In the genomic region with DNA sequence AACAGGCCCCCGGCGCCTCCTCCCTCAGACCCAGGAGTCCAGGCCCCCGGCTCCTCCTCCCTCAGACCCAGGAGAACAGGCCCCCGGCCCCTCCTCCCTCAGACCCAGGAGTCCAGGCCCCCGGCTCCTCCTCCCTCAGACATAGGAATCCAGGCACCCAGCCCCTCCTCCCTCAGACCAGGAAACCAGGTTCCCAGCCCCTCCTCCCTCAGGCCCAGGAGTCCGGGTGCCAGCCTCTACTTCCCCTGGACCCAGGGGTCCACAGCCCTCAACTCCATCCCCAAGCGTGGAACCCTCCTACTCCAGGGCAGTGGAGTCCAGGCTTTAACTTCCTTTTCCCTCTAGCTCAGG, we compare ENCODE assay signal across 10 cellular contexts. TPM values are rescaled to one million over a fixed set of nuclear protein-coding genes. Genes with fewer than 3 reads are reported as not detected.
DNase-seq lines count a peak whose midpoint lies in the region; ATAC-seq, FAIRE-seq and TF ChIP-seq lines count a peak whose summit lies in the region.
"Had no signal": no experiment of that assay in that cellular context is flagged by ENCODE, and none has a peak within 500 bp of the region (broad histone marks: within the 10 kb centered on the region; RNA-seq: fewer than 3 reads in every experiment).

No MANE protein-coding gene starts in this region.

- FAIRE-seq in H1 (lab: Jason Lieb, UNC), result no peak

- H2BK15ac ChIP-seq in H1 (ENCODE audit: low read length) (no peak overlapping the region), mesenchymal stem cell (ENCODE audit: low read depth, poor library complexity, severe bottlenecking) (no peak overlapping the region)

- H3K4me1 ChIP-seq in H1 (replicated peaks in 1 of 4; ENCODE audit: control insufficient read depth in 3 of 4, insufficient read depth in 4 of 4, low read length in 3 of 4) (peaks cover 0 to 10% (median 4%) of the 10 kb centered on the region in 4 experiments; a peak in 6 of 7 replicates), mesenchymal stem cell (ENCODE audit: control insufficient read depth, insufficient read depth, low read depth, low read length) (peaks cover 16% of the 10 kb centered on the region), upper lobe of right lung (peaks cover 4% of the 10 kb centered on the region)

- peaks cover 0 to 3% (median 0%) of the 10 kb centered on the region in 4 experiments; a peak in 2 of 8 replicates for H3K36me3 ChIP-seq in H1 (ENCODE audit: control insufficient read depth in 2 of 4, insufficient read depth in 4 of 4, low read length in 3 of 4)
- H3K36me3 ChIP-seq in mesenchymal stem cell (ENCODE audit: control insufficient read depth in 1 of 2, insufficient read depth in 2 of 2, low read depth in 1 of 2, low read length in 2 of 2), result peaks cover 12 to 19% of the 10 kb centered on the region in 2 experiments
- no peaks in the 10 kb centered on the region for H3K36me3 ChIP-seq in upper lobe of right lung

- H3K9me3 ChIP-seq in H1 (ENCODE audit: insufficient read depth in 2 of 2, low read depth in 1 of 2, low read length in 1 of 2) (no peaks in the 10 kb centered on the region), mesenchymal stem cell (ENCODE audit: control insufficient read depth, low read length) (no peaks in the 10 kb centered on the region), upper lobe of right lung (no peaks in the 10 kb centered on the region)
- H3K9me3 ChIP-seq: spleen had no signal

- H3K18ac ChIP-seq in H1 (ENCODE audit: extremely low read depth, low read length), result peak overlapping the region; percentile 71
- H3K18ac ChIP-seq in mesenchymal stem cell (ENCODE audit: low read depth in 1 of 2, low read length in 2 of 2), result no peak overlapping the region

- no peak overlapping the region for H2AK5ac ChIP-seq in H1 (ENCODE audit: low read depth, low read length)
- H2AK5ac ChIP-seq in mesenchymal stem cell (ENCODE audit: low read length, severe bottlenecking), result no peak overlapping the region

- ATAC-seq in Right ventricle myocardium inferior (no peak), Right ventricle myocardium superior (ENCODE audit: poor library complexity) (no peak), upper lobe of right lung (peak; percentile 7)

- H2AFZ ChIP-seq in H1 (ENCODE audit: low read length), result no peak overlapping the region
- H2AFZ ChIP-seq in mesenchymal stem cell (ENCODE audit: low read depth, low read length), result no peak overlapping the region

- peak overlapping the region; percentile 13 for H4K91ac ChIP-seq in H1 (replicated peaks; ENCODE audit: insufficient read length, low read length)
- no peak overlapping the region for H4K91ac ChIP-seq in mesenchymal stem cell (ENCODE audit: low read length)

- no peak for TF ChIP-seq RAD21 in H1 (IDR thresholded peaks at IDR 0.05 in 1 of 2, conservative IDR thresholded peaks at IDR 0.05 in 1 of 2; ENCODE audit: low read depth in 2 of 2, low read length in 2 of 2)

- no peaks in the 10 kb centered on the region for H3K79me2 ChIP-seq in H1 (ENCODE audit: control insufficient read depth in 1 of 2, insufficient read depth in 2 of 2, low read length in 2 of 2)

- TF ChIP-seq CTCF in H1 (IDR thresholded peaks at IDR 0.05; ENCODE audit: control extremely low read depth in 1 of 3, insufficient read depth in 1 of 3, low read depth in 1 of 3, low read length in 3 of 3), result no peak
- TF ChIP-seq CTCF in upper lobe of right lung (IDR thresholded peaks at IDR 0.05), result no peak

- H3K27ac ChIP-seq in H1 (ENCODE audit: low read depth, low read length) (peak overlapping the region; percentile 21; the same call in 1 of the 2 replicates), mesenchymal stem cell (ENCODE audit: low read length, poor library complexity, severe bottlenecking) (no peak overlapping the region), upper lobe of right lung (peak overlapping the region; percentile 56)
- H3K27ac ChIP-seq: spleen had no signal

- H4K20me1 ChIP-seq in H1 (replicated peaks in 1 of 2; ENCODE audit: control insufficient read depth in 1 of 2, insufficient read depth in 2 of 2, low read length in 2 of 2), result peaks cover 2 to 4% of the 10 kb centered on the region in 2 experiments

- POLR2A ChIA-PET in H1 (lab: Charles Lee; ENCODE audit: partially characterized antibody), result interaction anchor here (0.8 to 6.7 kb wide), 11 partner anchors 12 to 57 kb away, joined by 3 to 55 read pairs (median 11); partner anchors contain the start of genes CNOT3, LENG1, MBOAT7 and PRPF31

- H4K8ac ChIP-seq in H1 (ENCODE audit: extremely low read depth, insufficient read depth, low read length) (no peak overlapping the region), mesenchymal stem cell (ENCODE audit: low read length) (peak overlapping the region; percentile 93)

- H3K27me3 ChIP-seq in H1 (replicated peaks in 1 of 4; ENCODE audit: control insufficient read depth in 3 of 4, extremely low read depth in 1 of 4, insufficient read depth in 3 of 4, low read length in 3 of 4) (no peaks in the 10 kb centered on the region), mesenchymal stem cell (ENCODE audit: control insufficient read depth in 1 of 2, insufficient read depth in 1 of 2, low read length in 2 of 2) (no peaks in the 10 kb centered on the region), upper lobe of right lung (no peaks in the 10 kb centered on the region)

- H3K23ac ChIP-seq in H1 (ENCODE audit: insufficient read length) (no peak overlapping the region), mesenchymal stem cell (ENCODE audit: low read length in 2 of 2) (no peak overlapping the region)

- H3K23me2 ChIP-seq in H1 (ENCODE audit: low read depth, low read length), result no peaks in the 10 kb centered on the region; the same call in 1 of the 2 replicates

- TF ChIP-seq POLR2A in H1 (IDR thresholded peaks at IDR 0.05; ENCODE audit: control extremely low read depth in 1 of 2, low read depth in 2 of 2, low read length in 2 of 2), result no peak

- no peak overlapping the region for H2BK20ac ChIP-seq in H1 (ENCODE audit: low read length)

- CTCF ChIA-PET in H1 (lab: Charles Lee; ENCODE audit: partially characterized antibody), result interaction anchor here (0.6 to 2.6 kb wide), 7 partner anchors 10 to 219 kb away, joined by 3 to 8 read pairs (median 4); partner anchors contain the start of gene LENG1

- H2BK120ac ChIP-seq in H1 (replicated peaks; ENCODE audit: low read depth, low read length), result no peak overlapping the region
- no peak overlapping the region for H2BK120ac ChIP-seq in mesenchymal stem cell (ENCODE audit: low read depth, low read length)

- H3K9ac ChIP-seq in H1 (replicated peaks in 1 of 4; ENCODE audit: extremely low read depth in 1 of 4, low read depth in 3 of 4, low read length in 3 of 4) (peak overlapping the region in 2 of 4 experiments; percentile 13 to 16; a peak in 1 of 7 replicates), mesenchymal stem cell (ENCODE audit: low read length) (no peak overlapping the region)

- peak; percentile 30 for DNase-seq in Right ventricle myocardium inferior (ENCODE audit: missing footprints)
- no peak for DNase-seq in Right ventricle myocardium superior
- DNase-seq in H1 (ENCODE audit: low read depth in 1 of 2, low spot score in 2 of 2), result no peak
- no peak for DNase-seq in mesenchymal stem cell
- DNase-seq in upper lobe of right lung, result no peak
- DNase-seq in activated naive CD4-positive, alpha-beta T cell treated with Interleukin-2 at 50 U/mL for 16 hours, result no peak
- DNase-seq in effector CD8-positive, alpha-beta T cell (lab: John Stamatoyannopoulos, UW), result no peak
- DNase-seq in NCI-H128 (lab: John Stamatoyannopoulos, UW; ENCODE audit: unreplicated experiment), result no peak
- DNase-seq: ACHN, spleen had no signal

- H3K79me1 ChIP-seq in H1 (ENCODE audit: low read depth, low read length) (no peaks in the 10 kb centered on the region), mesenchymal stem cell (replicated peaks; ENCODE audit: low read length, poor library complexity, severe bottlenecking) (no peaks in the 10 kb centered on the region)

- H3K14ac ChIP-seq in H1 (ENCODE audit: insufficient read length), result no peak overlapping the region
- H3K14ac ChIP-seq in mesenchymal stem cell (ENCODE audit: low read length in 2 of 2), result no peak overlapping the region

- peak overlapping the region; percentile 7 for H4K5ac ChIP-seq in H1 (ENCODE audit: insufficient read length, low read depth, low read length)

- H3K4ac ChIP-seq in H1 (replicated peaks; ENCODE audit: insufficient read length, low read depth, low read length) (no peak overlapping the region), mesenchymal stem cell (ENCODE audit: low read depth in 1 of 2, low read length in 2 of 2) (no peak overlapping the region)

- H3K4me3 ChIP-seq in H1 (ENCODE audit: extremely low read depth in 1 of 4, insufficient read depth in 2 of 4, low read depth in 3 of 4, low read length in 4 of 4), result peak overlapping the region; percentile 33 to 62 (median 42); a peak in 7 of 8 replicates
- no peak overlapping the region for H3K4me3 ChIP-seq in mesenchymal stem cell (ENCODE audit: insufficient read depth in 1 of 2, low read depth in 1 of 2, low read length in 2 of 2)
- H3K4me3 ChIP-seq in upper lobe of right lung, result peak overlapping the region; percentile 49
- H3K4me3 ChIP-seq: spleen had no signal

- H2BK12ac ChIP-seq in H1 (ENCODE audit: low read depth, low read length) (peak overlapping the region; percentile 0; the same call in 1 of the 2 replicates), mesenchymal stem cell (ENCODE audit: low read length in 2 of 2) (no peak overlapping the region)

- TF ChIP-seq EP300 in H1 (IDR thresholded peaks at IDR 0.05; ENCODE audit: borderline replicate concordance in 1 of 2, low read depth in 2 of 2, low read length in 2 of 2), result no peak

- WGBS in H1 (ENCODE audit: extremely low coverage in 1 of 2, insufficient coverage in 1 of 2, insufficient read length in 1 of 2, insufficient replicate concordance in 2 of 2, low coverage in 1 of 2, low lambda C conversion rate in 2 of 2, missing lambda C conversion rate in 1 of 2), 2 experiments, result 61% methylated on average over 3 of the region's 7 CpGs; no CpG with 5 or more reads in 1 of the 2 experiments
- WGBS in mesenchymal stem cell, result 55% methylated on average over 6 of the region's 7 CpGs

- peak overlapping the region; percentile 45 to 72 for H3K4me2 ChIP-seq in H1 (ENCODE audit: insufficient read depth in 1 of 2, low read depth in 2 of 2, low read length in 2 of 2)
- H3K4me2 ChIP-seq in mesenchymal stem cell (ENCODE audit: low read length, poor library complexity, severe bottlenecking), result no peak overlapping the region

- intact Hi-C loops in Right ventricle myocardium inferior (cut with DNase I), result no loop called here
- intact Hi-C loops in Right ventricle myocardium superior (cut with DNase I), result loop anchor here (5.0 kb wide), 1 partner anchor 60 kb away; no protein-coding TSS in a partner anchor
- intact Hi-C loops in upper lobe of right lung (cut with DNase I), result no loop called here

- H2BK5ac ChIP-seq in H1 (ENCODE audit: low read depth, low read length) (peak overlapping the region; percentile 84; the same call in 1 of the 2 replicates), mesenchymal stem cell (ENCODE audit: low read depth, low read length, poor library complexity, severe bottlenecking) (no peak overlapping the region)

- H3K56ac ChIP-seq in H1 (replicated peaks; ENCODE audit: insufficient read length, low read depth, low read length), result no peak overlapping the region

RNA-seq across cellular contexts. Expression of gene TMC4, which starts 0.6 kb away (rescaled TPM):
- total RNA-seq in Right ventricle myocardium inferior, result 0.97 TPM
- total RNA-seq in Right ventricle myocardium superior, result 0.91 TPM
- 5.5 and 6.8 TPM in 2 replicates for total RNA-seq in H1 (2021; fragmentation: NEBNext Ultra II Directional; extraction: Animal tissue kit (Norgen Biotek cat#: 25700))
- 6.3 and 12.8 TPM in 2 replicates for polyA plus RNA-seq in H1 (2011; rRNA removed)
- 4.3 TPM for polyA plus RNA-seq in H1 (2011; cell fraction: cytosol; rRNA removed)
- 15.9 TPM for polyA plus RNA-seq in H1 (2011; cell fraction: nucleus; rRNA removed)
- 6.0 to 13.0 TPM (median 9.6 TPM) in 4 replicates for polyA plus RNA-seq in H1 (2012, experiment 1 of 2)
- polyA plus RNA-seq in H1 (2012, experiment 2 of 2), result 4.5 TPM
- 4.2 TPM for polyA plus RNA-seq in H1 (2013, experiment 1 of 2)
- 5.4 TPM for polyA plus RNA-seq in H1 (2013, experiment 2 of 2)
- polyA minus RNA-seq in H1 (2011; rRNA and poly(A)+ RNA removed), result 0.57 and 0.85 TPM in 2 replicates
- polyA minus RNA-seq in H1 (2011; cell fraction: cytosol; rRNA and poly(A)+ RNA removed), result not detected
- polyA minus RNA-seq in H1 (2011; cell fraction: nucleus; rRNA and poly(A)+ RNA removed), result 2.9 TPM
- 1.7 TPM for polyA plus RNA-seq in mesenchymal stem cell (2013, experiment 1 of 2)
- polyA plus RNA-seq in mesenchymal stem cell (2013, experiment 2 of 2), result 1.2 TPM
- 48.3 TPM for total RNA-seq in upper lobe of right lung

RNA-seq across cellular contexts. Expression of gene LENG1, which starts 12.9 kb away (rescaled TPM):
- total RNA-seq in Right ventricle myocardium inferior (6.6 TPM), Right ventricle myocardium superior (6.5 TPM), upper lobe of right lung (9.2 TPM)
- 4.4 and 4.6 TPM in 2 replicates for total RNA-seq in H1 (2021; fragmentation: NEBNext Ultra II Directional; extraction: Animal tissue kit (Norgen Biotek cat#: 25700))
- polyA plus RNA-seq in H1 (2011; rRNA removed), result 1.2 and 1.5 TPM in 2 replicates
- polyA plus RNA-seq in H1 (2011; cell fraction: cytosol; rRNA removed), result 2.4 TPM
- polyA plus RNA-seq in H1 (2011; cell fraction: nucleus; rRNA removed), result 2.1 TPM
- polyA plus RNA-seq in H1 (2012, experiment 1 of 2), result 3.9 to 5.0 TPM (median 4.4 TPM) in 4 replicates
- polyA plus RNA-seq in H1 (2012, experiment 2 of 2), result 2.5 TPM
- 4.3 TPM for polyA plus RNA-seq in H1 (2013, experiment 1 of 2)
- polyA plus RNA-seq in H1 (2013, experiment 2 of 2), result 4.5 TPM
- 0.10 and 0.25 TPM in 2 replicates for polyA minus RNA-seq in H1 (2011; rRNA and poly(A)+ RNA removed)
- polyA minus RNA-seq in H1 (2011; cell fraction: cytosol; rRNA and poly(A)+ RNA removed), result 0.95 TPM
- 1.6 TPM for polyA minus RNA-seq in H1 (2011; cell fraction: nucleus; rRNA and poly(A)+ RNA removed)
- polyA plus RNA-seq in mesenchymal stem cell (2013, experiment 1 of 2), result 7.5 TPM
- 7.2 TPM for polyA plus RNA-seq in mesenchymal stem cell (2013, experiment 2 of 2)

RNA-seq across cellular contexts. Expression of gene MBOAT7, which starts 17.0 kb away (rescaled TPM):
- total RNA-seq in Right ventricle myocardium inferior, result 15.1 TPM
- 12.7 TPM for total RNA-seq in Right ventricle myocardium superior
- 90.9 and 103 TPM in 2 replicates for total RNA-seq in H1 (2021; fragmentation: NEBNext Ultra II Directional; extraction: Animal tissue kit (Norgen Biotek cat#: 25700))
- 85.5 and 147 TPM in 2 replicates for polyA plus RNA-seq in H1 (2011; rRNA removed)
- 55.1 TPM for polyA plus RNA-seq in H1 (2011; cell fraction: cytosol; rRNA removed)
- 111 TPM for polyA plus RNA-seq in H1 (2011; cell fraction: nucleus; rRNA removed)
- polyA plus RNA-seq in H1 (2012, experiment 1 of 2), result 67.8 to 94.5 TPM (median 90.7 TPM) in 4 replicates
- 98.0 TPM for polyA plus RNA-seq in H1 (2012, experiment 2 of 2)
- 186 TPM for polyA plus RNA-seq in H1 (2013, experiment 1 of 2)
- 198 TPM for polyA plus RNA-seq in H1 (2013, experiment 2 of 2)
- 25.7 and 31.5 TPM in 2 replicates for polyA minus RNA-seq in H1 (2011; rRNA and poly(A)+ RNA removed)
- 60.0 TPM for polyA minus RNA-seq in H1 (2011; cell fraction: cytosol; rRNA and poly(A)+ RNA removed)
- polyA minus RNA-seq in H1 (2011; cell fraction: nucleus; rRNA and poly(A)+ RNA removed), result 54.3 TPM
- 175 TPM for polyA plus RNA-seq in mesenchymal stem cell (2013, experiment 1 of 2)
- polyA plus RNA-seq in mesenchymal stem cell (2013, experiment 2 of 2), result 178 TPM
- 57.9 TPM for total RNA-seq in upper lobe of right lung

RNA-seq across cellular contexts. Expression of gene TSEN34, which starts 18.7 kb away (rescaled TPM):
- total RNA-seq in Right ventricle myocardium inferior (16.1 TPM), Right ventricle myocardium superior (14.3 TPM), upper lobe of right lung (34.7 TPM)
- total RNA-seq in H1 (2021; fragmentation: NEBNext Ultra II Directional; extraction: Animal tissue kit (Norgen Biotek cat#: 25700)), result 22.5 and 24.2 TPM in 2 replicates
- polyA plus RNA-seq in H1 (2011; rRNA removed), result 52.3 and 55.4 TPM in 2 replicates
- 35.5 TPM for polyA plus RNA-seq in H1 (2011; cell fraction: cytosol; rRNA removed)
- polyA plus RNA-seq in H1 (2011; cell fraction: nucleus; rRNA removed), result 34.2 TPM
- 10.7 to 23.5 TPM (median 21.4 TPM) in 4 replicates for polyA plus RNA-seq in H1 (2012, experiment 1 of 2)
- polyA plus RNA-seq in H1 (2012, experiment 2 of 2), result 30.6 TPM
- polyA plus RNA-seq in H1 (2013, experiment 1 of 2), result 23.3 TPM
- 23.9 TPM for polyA plus RNA-seq in H1 (2013, experiment 2 of 2)
- 9.1 and 15.3 TPM in 2 replicates for polyA minus RNA-seq in H1 (2011; rRNA and poly(A)+ RNA removed)
- 14.9 TPM for polyA minus RNA-seq in H1 (2011; cell fraction: cytosol; rRNA and poly(A)+ RNA removed)
- polyA minus RNA-seq in H1 (2011; cell fraction: nucleus; rRNA and poly(A)+ RNA removed), result 13.4 TPM
- polyA plus RNA-seq in mesenchymal stem cell (2013, experiment 1 of 2), result 65.1 TPM
- polyA plus RNA-seq in mesenchymal stem cell (2013, experiment 2 of 2), result 67.7 TPM

RNA-seq across cellular contexts. Expression of gene RPS9, which starts 28.3 kb away (rescaled TPM):
- 681 TPM for total RNA-seq in Right ventricle myocardium inferior
- total RNA-seq in Right ventricle myocardium superior, result 651 TPM
- total RNA-seq in H1 (2021; fragmentation: NEBNext Ultra II Directional; extraction: Animal tissue kit (Norgen Biotek cat#: 25700)), result 1,609 and 1,661 TPM in 2 replicates
- polyA plus RNA-seq in H1 (2011; rRNA removed), result 4,172 and 4,900 TPM in 2 replicates
- 5,332 TPM for polyA plus RNA-seq in H1 (2011; cell fraction: cytosol; rRNA removed)
- polyA plus RNA-seq in H1 (2011; cell fraction: nucleus; rRNA removed), result 5,270 TPM
- 3,362 to 4,178 TPM (median 3,966 TPM) in 4 replicates for polyA plus RNA-seq in H1 (2012, experiment 1 of 2)
- 9,430 TPM for polyA plus RNA-seq in H1 (2012, experiment 2 of 2)
- 2,233 TPM for polyA plus RNA-seq in H1 (2013, experiment 1 of 2)
- 2,125 TPM for polyA plus RNA-seq in H1 (2013, experiment 2 of 2)
- polyA minus RNA-seq in H1 (2011; rRNA and poly(A)+ RNA removed), result 567 and 625 TPM in 2 replicates
- 569 TPM for polyA minus RNA-seq in H1 (2011; cell fraction: cytosol; rRNA and poly(A)+ RNA removed)
- polyA minus RNA-seq in H1 (2011; cell fraction: nucleus; rRNA and poly(A)+ RNA removed), result 727 TPM
- 1,608 TPM for polyA plus RNA-seq in mesenchymal stem cell (2013, experiment 1 of 2)
- polyA plus RNA-seq in mesenchymal stem cell (2013, experiment 2 of 2), result 1,551 TPM
- total RNA-seq in upper lobe of right lung, result 1,039 TPM

Comparison
In these comparisons a context has a peak if more than half of its experiments do, and no peak if none do; other contexts are left out.
1. H3K4me3 ChIP-seq: peak in H1 (4 of 4) and upper lobe of right lung (single experiment); none in mesenchymal stem cell (0 of 2).